In the genomic region with DNA sequence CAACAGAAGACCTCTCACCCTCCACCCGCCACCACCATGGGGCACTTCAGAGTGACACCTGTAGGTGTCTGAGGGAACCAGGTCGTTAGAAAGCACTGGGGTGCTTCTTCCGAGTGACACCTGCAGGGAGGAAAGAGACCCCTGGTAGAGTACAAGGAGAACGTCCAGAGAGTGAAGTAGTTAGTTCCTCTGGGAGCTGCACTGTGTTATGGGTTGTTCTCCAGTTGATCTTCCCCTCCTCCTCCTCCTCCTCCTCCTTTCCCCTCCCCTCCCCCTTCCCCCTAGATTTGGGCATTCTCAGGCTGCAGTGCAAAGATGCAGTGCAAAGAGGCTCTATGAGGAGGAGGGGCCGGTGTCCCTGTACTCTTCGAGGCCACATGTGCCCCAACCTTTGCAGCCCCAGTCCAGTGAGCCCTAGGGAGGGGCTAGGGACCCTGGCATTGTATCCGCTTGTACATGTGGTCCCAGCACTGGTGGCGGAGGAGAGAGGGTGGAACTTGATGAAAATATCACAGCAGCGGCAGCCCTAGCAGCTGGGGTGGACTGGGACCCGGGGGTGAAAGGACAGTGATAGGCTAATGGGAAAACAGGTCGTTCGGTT, we compare ENCODE assay signal across 9 cellular contexts. TPM values are rescaled to one million over a fixed set of nuclear protein-coding genes. Genes with fewer than 3 reads are reported as not detected.
DNase-seq lines count a peak whose midpoint lies in the region; ATAC-seq, FAIRE-seq and TF ChIP-seq lines count a peak whose summit lies in the region.
"Had no signal": no experiment of that assay in that cellular context is flagged by ENCODE, and none has a peak within 500 bp of the region (broad histone marks: within the 10 kb centered on the region; RNA-seq: fewer than 3 reads in every experiment).

No MANE protein-coding gene starts in this region.

- no peak for FAIRE-seq in A549 (lab: Jason Lieb, UNC)

- no peak for TF ChIP-seq EP300 in A549 (IDR thresholded peaks at IDR 0.05)

- no peak; the same call in 1 of the 2 replicates for TF ChIP-seq POLR2A in A549 (IDR thresholded peaks at IDR 0.05; ENCODE audit: low read length)

- DNase-seq in A549 (ENCODE audit: low read depth in 1 of 2, low spot score in 1 of 2) (peak in 1 of 2 experiments; percentile 72), cardiac fibroblast (ENCODE audit: low read depth in 2 of 2) (no peak)
- DNase-seq in stimulated activated CD4-positive, alpha-beta T cell treated with anti-CD3 and anti-CD28 coated beads, Interleukin-1b, Interleukin-23, amount 100 ng/mL, for 48 hours, result no peak

- peak overlapping the region; percentile 66 for H3K4me3 ChIP-seq in A549
- peak overlapping the region; percentile 65 to 66 for H3K4me3 ChIP-seq in cardiac fibroblast (replicated peaks in 1 of 2; ENCODE audit: low read depth in 2 of 2, low read length in 2 of 2)
- peak overlapping the region; percentile 71 for H3K4me3 ChIP-seq in mucosa of stomach (ENCODE audit: low read length)

- no peaks in the 10 kb centered on the region for H3K27me3 ChIP-seq in mucosa of stomach (ENCODE audit: control insufficient read depth, insufficient read depth, low read length)

- no peak; the same call in 2 of the 3 replicates for TF ChIP-seq CTCF in A549 (IDR thresholded peaks at IDR 0.05)
- TF ChIP-seq CTCF in cardiac fibroblast (IDR thresholded peaks at IDR 0.05; ENCODE audit: low read depth, low read length), result no peak

- H3K4me1 ChIP-seq in A549, result peaks cover 47% of the 10 kb centered on the region
- H3K4me1 ChIP-seq in mucosa of stomach (ENCODE audit: control insufficient read depth, insufficient read depth, low read length), result peaks cover 27% of the 10 kb centered on the region

- CTCF ChIA-PET in A549 (lab: Yijun Ruan, JAX), result interaction anchor here (1.0 to 16.2 kb wide), 8 partner anchors 16 to 114 kb away, joined by 3 to 540 read pairs (median 4); a partner anchor contains a TSS

- TF ChIP-seq RAD21 in A549 (conservative IDR thresholded peaks at IDR 0.05 in 1 of 2, IDR thresholded peaks at IDR 0.05 in 1 of 2), result no peak

- peak overlapping the region; percentile 96 to 99 for H3K27ac ChIP-seq in A549

- H3K36me3 ChIP-seq in mucosa of stomach (ENCODE audit: control insufficient read depth, insufficient read depth, low read length), result no peaks in the 10 kb centered on the region

- peak overlapping the region; percentile 88 for H3K9ac ChIP-seq in mucosa of stomach (ENCODE audit: low read length)

- peak overlapping the region; percentile 95 for H3K4me2 ChIP-seq in A549

- no peak for ATAC-seq in A549
- ATAC-seq in HG03159 (IDR thresholded peaks at IDR 0.05; ENCODE audit: unreplicated experiment), result peak; percentile 38
- ATAC-seq in GM19035 (IDR thresholded peaks at IDR 0.05; ENCODE audit: unreplicated experiment), result no peak
- no peak for ATAC-seq in HG02623 (IDR thresholded peaks at IDR 0.05; ENCODE audit: unreplicated experiment)
- ATAC-seq in GM21529 (IDR thresholded peaks at IDR 0.05; ENCODE audit: unreplicated experiment), result no peak

- H3K9me3 ChIP-seq in A549, result no peaks in the 10 kb centered on the region
- H3K9me3 ChIP-seq in mucosa of stomach (ENCODE audit: control insufficient read depth, low read length), result no peaks in the 10 kb centered on the region

- POLR2A ChIA-PET in A549 (lab: Yijun Ruan, JAX), result interaction anchor here (0.9 to 3.0 kb wide), 5 partner anchors 26 to 51 kb away, joined by 3 to 51 read pairs (median 3); a partner anchor contains a TSS

- WGBS in A549 (ENCODE audit: missing lambda C conversion rate), result 60% methylated on average over 10 of the region's 12 CpGs

TF ChIP-seq in A549, 52 proteins besides CTCF, POLR2A, EP300 and RAD21:
- TF ChIP-seq MAFK (IDR thresholded peaks at IDR 0.05; ENCODE audit: partially characterized antibody), result no peak
- TF ChIP-seq, protein P1, sequence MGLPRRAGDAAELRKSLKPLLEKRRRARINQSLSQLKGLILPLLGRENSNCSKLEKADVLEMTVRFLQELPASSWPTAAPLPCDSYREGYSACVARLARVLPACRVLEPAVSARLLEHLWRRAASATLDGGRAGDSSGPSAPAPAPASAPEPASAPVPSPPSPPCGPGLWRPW (IDR thresholded peaks at IDR 0.05), result no peak

RNA-seq across cellular contexts. Expression of a gene that starts 0.8 kb away (rescaled TPM):
- polyA plus RNA-seq in A549 (2011; rRNA removed), result 25.6 and 31.0 TPM in 2 replicates
- 36.0 and 37.7 TPM in 2 replicates for polyA plus RNA-seq in A549 (2012; cell fraction: cytosol; rRNA removed)
- 83.7 and 97.0 TPM in 2 replicates for polyA plus RNA-seq in A549 (2012; cell fraction: nucleus; rRNA removed)
- polyA plus RNA-seq in A549 (2017; fragmentation: RNase III; extraction: RNeasy Plus Mini Kit Qiagen cat#74134 plus additional on column Dnase treatment), result 37.5 to 55.5 TPM (median 53.7 TPM) in 3 replicates
- polyA minus RNA-seq in A549 (2011; rRNA and poly(A)+ RNA removed), result 54.2 and 76.6 TPM in 2 replicates

RNA-seq across cellular contexts. Expression of a gene that starts 26.3 kb away (rescaled TPM):
- polyA plus RNA-seq in A549 (2011; rRNA removed) (222 and 251 TPM in 2 replicates), A549 (2017; fragmentation: RNase III; extraction: RNeasy Plus Mini Kit Qiagen cat#74134 plus additional on column Dnase treatment) (450 to 495 TPM (median 462 TPM) in 3 replicates)
- polyA plus RNA-seq in A549 (2012; cell fraction: cytosol; rRNA removed), result 659 and 665 TPM in 2 replicates
- polyA plus RNA-seq in A549 (2012; cell fraction: nucleus; rRNA removed), result 919 and 1,052 TPM in 2 replicates
- 153 and 170 TPM in 2 replicates for polyA minus RNA-seq in A549 (2011; rRNA and poly(A)+ RNA removed)

RNA-seq across cellular contexts. Expression of a gene that starts 27.0 kb away (rescaled TPM):
- polyA plus RNA-seq in A549 (2011; rRNA removed) (0.94 and 1.3 TPM in 2 replicates), A549 (2017; fragmentation: RNase III; extraction: RNeasy Plus Mini Kit Qiagen cat#74134 plus additional on column Dnase treatment) (0.55 to 0.73 TPM (median 0.71 TPM) in 3 replicates)
- 1.1 and 1.3 TPM in 2 replicates for polyA plus RNA-seq in A549 (2012; cell fraction: cytosol; rRNA removed)
- 0.73 and 0.80 TPM in 2 replicates for polyA plus RNA-seq in A549 (2012; cell fraction: nucleus; rRNA removed)
- polyA minus RNA-seq in A549 (2011; rRNA and poly(A)+ RNA removed), result 1.2 and 1.5 TPM in 2 replicates
- polyA plus RNA-seq: adipose tissue had no signal

RNA-seq across cellular contexts. Expression of a gene that starts 29.2 kb away (rescaled TPM):
- polyA plus RNA-seq in A549 (2011; rRNA removed), result 0.44 and 0.62 TPM in 2 replicates
- polyA plus RNA-seq in A549 (2012; cell fraction: cytosol; rRNA removed), result 0.62 and 1.1 TPM in 2 replicates
- polyA plus RNA-seq in A549 (2012; cell fraction: nucleus; rRNA removed), result 1.3 and 2.4 TPM in 2 replicates
- 0.90 to 1.1 TPM (median 0.97 TPM) in 3 replicates for polyA plus RNA-seq in A549 (2017; fragmentation: RNase III; extraction: RNeasy Plus Mini Kit Qiagen cat#74134 plus additional on column Dnase treatment)
- 0.88 and 2.8 TPM in 2 replicates for polyA minus RNA-seq in A549 (2011; rRNA and poly(A)+ RNA removed)

RNA-seq across cellular contexts. Expression of a gene that starts 34.7 kb away (rescaled TPM):
- polyA plus RNA-seq in A549 (2011; rRNA removed), result 43.3 and 53.0 TPM in 2 replicates
- 44.5 and 50.2 TPM in 2 replicates for polyA plus RNA-seq in A549 (2012; cell fraction: cytosol; rRNA removed)
- 41.5 and 54.5 TPM in 2 replicates for polyA plus RNA-seq in A549 (2012; cell fraction: nucleus; rRNA removed)
- 36.9 to 40.4 TPM (median 37.0 TPM) in 3 replicates for polyA plus RNA-seq in A549 (2017; fragmentation: RNase III; extraction: RNeasy Plus Mini Kit Qiagen cat#74134 plus additional on column Dnase treatment)
- 76.4 and 80.4 TPM in 2 replicates for polyA minus RNA-seq in A549 (2011; rRNA and poly(A)+ RNA removed)
